In the genomic region with DNA sequence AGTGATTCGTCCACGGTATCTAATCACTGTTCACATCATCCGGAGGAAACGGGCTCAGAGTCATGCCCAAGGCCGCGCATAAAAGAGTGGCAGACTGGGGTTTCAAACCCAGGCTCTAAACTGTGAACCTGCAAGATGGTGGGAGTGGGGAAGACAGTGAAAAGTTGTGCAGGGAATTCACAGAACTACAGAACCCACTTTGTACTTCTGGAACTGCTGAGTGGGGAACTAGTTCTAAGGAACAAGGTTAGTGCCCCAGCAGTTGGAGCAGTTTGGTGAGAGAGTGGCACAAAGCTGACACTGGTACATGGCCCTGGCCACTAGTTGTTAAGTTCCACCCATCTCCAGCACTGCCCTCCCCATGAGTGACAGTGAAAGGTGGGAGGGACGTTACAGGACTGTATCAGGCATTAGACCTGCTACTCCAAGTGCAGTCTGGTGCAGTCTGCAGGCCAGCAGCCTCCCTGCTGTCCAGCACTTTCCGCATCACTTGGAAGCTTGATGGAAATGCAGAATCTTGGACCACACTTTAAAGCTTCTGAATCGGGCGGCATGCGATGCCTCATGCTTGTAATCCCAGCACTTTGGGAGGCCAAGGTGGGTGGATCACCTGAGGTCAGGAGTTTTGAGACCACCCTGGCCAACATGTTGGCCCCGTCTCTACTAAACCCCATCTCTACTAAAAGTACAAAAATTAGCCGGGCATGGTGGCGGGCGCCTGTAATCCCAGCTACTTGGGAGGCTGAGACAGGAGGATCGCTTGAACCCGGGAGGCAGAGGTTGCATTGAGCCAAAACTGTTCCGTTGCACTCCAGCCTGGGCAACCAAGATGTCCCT, we compare ENCODE assay signal across 1 cellular context.
A peak's percentile ranks its signal among the peaks of the same experiment; 100 is the strongest.
TF ChIP-seq lines count a peak whose summit lies in the region.

No MANE protein-coding gene starts in this region.

TF ChIP-seq in HepG2, 621 proteins besides CTCF, POLR2A, EP300 and RAD21 (continued from another document and continues in another):
- peak; percentile 80; the same call in 1 of the 2 replicates for TF ChIP-seq HNF1B (CRISPR knock-in tag; IDR thresholded peaks at IDR 0.05)
- no peak; the same call in 1 of the 2 replicates for TF ChIP-seq ESRRA (CRISPR knock-in tag; IDR thresholded peaks at IDR 0.05; ENCODE audit: low read depth)
- no peak for TF ChIP-seq ZMYM4 (CRISPR knock-in tag; IDR thresholded peaks at IDR 0.05)
- TF ChIP-seq EHMT2 (IDR thresholded peaks at IDR 0.05; ENCODE audit: borderline replicate concordance, low read depth, low read length), result no peak
- TF ChIP-seq SRSF1 (optimal IDR thresholded peaks at IDR 0.05; ENCODE audit: low read depth, low read length), result peak; percentile 1
- no peak for TF ChIP-seq ZC3H13 (CRISPR knock-in tag; IDR thresholded peaks at IDR 0.05)
- no peak for TF ChIP-seq MIER3 (CRISPR knock-in tag; IDR thresholded peaks at IDR 0.05; ENCODE audit: borderline replicate concordance)
- TF ChIP-seq NR3C1 (CRISPR knock-in tag; IDR thresholded peaks at IDR 0.05), result no peak
- no peak for TF ChIP-seq TAF15 (IDR thresholded peaks at IDR 0.05; ENCODE audit: low read depth, low read length, poor library complexity, severe bottlenecking)
- TF ChIP-seq ATF7 (IDR thresholded peaks at IDR 0.05), result no peak
- no peak; the same call in 1 of the 2 replicates for TF ChIP-seq ATF7 (CRISPR knock-in tag; IDR thresholded peaks at IDR 0.05)
- TF ChIP-seq MZF1 (CRISPR knock-in tag; IDR thresholded peaks at IDR 0.05; ENCODE audit: borderline replicate concordance), result no peak
- no peak for TF ChIP-seq ZSCAN22 (CRISPR knock-in tag; IDR thresholded peaks at IDR 0.05)
- TF ChIP-seq SALL1 (CRISPR knock-in tag; IDR thresholded peaks at IDR 0.05), result peak; percentile 57; the same call in 1 of the 2 replicates
- TF ChIP-seq STAT5B (CRISPR knock-in tag; IDR thresholded peaks at IDR 0.05), result no peak
- TF ChIP-seq SCMH1 (CRISPR knock-in tag; IDR thresholded peaks at IDR 0.05; ENCODE audit: borderline replicate concordance), result no peak
- no peak for TF ChIP-seq ZNF496 (CRISPR knock-in tag; IDR thresholded peaks at IDR 0.05; ENCODE audit: insufficient replicate concordance)
- TF ChIP-seq NCOA5 (CRISPR knock-in tag; IDR thresholded peaks at IDR 0.05), result no peak
- TF ChIP-seq, protein P1, sequence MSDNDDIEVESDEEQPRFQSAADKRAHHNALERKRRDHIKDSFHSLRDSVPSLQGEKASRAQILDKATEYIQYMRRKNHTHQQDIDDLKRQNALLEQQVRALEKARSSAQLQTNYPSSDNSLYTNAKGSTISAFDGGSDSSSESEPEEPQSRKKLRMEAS (IDR thresholded peaks at IDR 0.05), result no peak
- 0 out of 2 replicates have a peak, but pooled peaks have one; percentile 6 for TF ChIP-seq ZBTB33 (CRISPR knock-in tag; IDR thresholded peaks at IDR 0.05)
- TF ChIP-seq, protein P2, sequence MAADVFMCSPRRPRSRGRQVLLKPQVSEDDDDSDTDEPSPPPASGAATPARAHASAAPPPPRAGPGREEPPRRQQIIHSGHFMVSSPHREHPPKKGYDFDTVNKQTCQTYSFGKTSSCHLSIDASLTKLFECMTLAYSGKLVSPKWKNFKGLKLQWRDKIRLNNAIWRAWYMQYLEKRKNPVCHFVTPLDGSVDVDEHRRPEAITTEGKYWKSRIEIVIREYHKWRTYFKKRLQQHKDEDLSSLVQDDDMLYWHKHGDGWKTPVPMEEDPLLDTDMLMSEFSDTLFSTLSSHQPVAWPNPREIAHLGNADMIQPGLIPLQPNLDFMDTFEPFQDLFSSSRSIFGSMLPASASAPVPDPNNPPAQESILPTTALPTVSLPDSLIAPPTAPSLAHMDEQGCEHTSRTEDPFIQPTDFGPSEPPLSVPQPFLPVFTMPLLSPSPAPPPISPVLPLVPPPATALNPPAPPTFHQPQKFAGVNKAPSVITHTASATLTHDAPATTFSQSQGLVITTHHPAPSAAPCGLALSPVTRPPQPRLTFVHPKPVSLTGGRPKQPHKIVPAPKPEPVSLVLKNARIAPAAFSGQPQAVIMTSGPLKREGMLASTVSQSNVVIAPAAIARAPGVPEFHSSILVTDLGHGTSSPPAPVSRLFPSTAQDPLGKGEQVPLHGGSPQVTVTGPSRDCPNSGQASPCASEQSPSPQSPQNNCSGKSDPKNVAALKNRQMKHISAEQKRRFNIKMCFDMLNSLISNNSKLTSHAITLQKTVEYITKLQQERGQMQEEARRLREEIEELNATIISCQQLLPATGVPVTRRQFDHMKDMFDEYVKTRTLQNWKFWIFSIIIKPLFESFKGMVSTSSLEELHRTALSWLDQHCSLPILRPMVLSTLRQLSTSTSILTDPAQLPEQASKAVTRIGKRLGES (CRISPR knock-in tag; IDR thresholded peaks at IDR 0.05; ENCODE audit: borderline replicate concordance), result no peak
- TF ChIP-seq, protein P3, sequence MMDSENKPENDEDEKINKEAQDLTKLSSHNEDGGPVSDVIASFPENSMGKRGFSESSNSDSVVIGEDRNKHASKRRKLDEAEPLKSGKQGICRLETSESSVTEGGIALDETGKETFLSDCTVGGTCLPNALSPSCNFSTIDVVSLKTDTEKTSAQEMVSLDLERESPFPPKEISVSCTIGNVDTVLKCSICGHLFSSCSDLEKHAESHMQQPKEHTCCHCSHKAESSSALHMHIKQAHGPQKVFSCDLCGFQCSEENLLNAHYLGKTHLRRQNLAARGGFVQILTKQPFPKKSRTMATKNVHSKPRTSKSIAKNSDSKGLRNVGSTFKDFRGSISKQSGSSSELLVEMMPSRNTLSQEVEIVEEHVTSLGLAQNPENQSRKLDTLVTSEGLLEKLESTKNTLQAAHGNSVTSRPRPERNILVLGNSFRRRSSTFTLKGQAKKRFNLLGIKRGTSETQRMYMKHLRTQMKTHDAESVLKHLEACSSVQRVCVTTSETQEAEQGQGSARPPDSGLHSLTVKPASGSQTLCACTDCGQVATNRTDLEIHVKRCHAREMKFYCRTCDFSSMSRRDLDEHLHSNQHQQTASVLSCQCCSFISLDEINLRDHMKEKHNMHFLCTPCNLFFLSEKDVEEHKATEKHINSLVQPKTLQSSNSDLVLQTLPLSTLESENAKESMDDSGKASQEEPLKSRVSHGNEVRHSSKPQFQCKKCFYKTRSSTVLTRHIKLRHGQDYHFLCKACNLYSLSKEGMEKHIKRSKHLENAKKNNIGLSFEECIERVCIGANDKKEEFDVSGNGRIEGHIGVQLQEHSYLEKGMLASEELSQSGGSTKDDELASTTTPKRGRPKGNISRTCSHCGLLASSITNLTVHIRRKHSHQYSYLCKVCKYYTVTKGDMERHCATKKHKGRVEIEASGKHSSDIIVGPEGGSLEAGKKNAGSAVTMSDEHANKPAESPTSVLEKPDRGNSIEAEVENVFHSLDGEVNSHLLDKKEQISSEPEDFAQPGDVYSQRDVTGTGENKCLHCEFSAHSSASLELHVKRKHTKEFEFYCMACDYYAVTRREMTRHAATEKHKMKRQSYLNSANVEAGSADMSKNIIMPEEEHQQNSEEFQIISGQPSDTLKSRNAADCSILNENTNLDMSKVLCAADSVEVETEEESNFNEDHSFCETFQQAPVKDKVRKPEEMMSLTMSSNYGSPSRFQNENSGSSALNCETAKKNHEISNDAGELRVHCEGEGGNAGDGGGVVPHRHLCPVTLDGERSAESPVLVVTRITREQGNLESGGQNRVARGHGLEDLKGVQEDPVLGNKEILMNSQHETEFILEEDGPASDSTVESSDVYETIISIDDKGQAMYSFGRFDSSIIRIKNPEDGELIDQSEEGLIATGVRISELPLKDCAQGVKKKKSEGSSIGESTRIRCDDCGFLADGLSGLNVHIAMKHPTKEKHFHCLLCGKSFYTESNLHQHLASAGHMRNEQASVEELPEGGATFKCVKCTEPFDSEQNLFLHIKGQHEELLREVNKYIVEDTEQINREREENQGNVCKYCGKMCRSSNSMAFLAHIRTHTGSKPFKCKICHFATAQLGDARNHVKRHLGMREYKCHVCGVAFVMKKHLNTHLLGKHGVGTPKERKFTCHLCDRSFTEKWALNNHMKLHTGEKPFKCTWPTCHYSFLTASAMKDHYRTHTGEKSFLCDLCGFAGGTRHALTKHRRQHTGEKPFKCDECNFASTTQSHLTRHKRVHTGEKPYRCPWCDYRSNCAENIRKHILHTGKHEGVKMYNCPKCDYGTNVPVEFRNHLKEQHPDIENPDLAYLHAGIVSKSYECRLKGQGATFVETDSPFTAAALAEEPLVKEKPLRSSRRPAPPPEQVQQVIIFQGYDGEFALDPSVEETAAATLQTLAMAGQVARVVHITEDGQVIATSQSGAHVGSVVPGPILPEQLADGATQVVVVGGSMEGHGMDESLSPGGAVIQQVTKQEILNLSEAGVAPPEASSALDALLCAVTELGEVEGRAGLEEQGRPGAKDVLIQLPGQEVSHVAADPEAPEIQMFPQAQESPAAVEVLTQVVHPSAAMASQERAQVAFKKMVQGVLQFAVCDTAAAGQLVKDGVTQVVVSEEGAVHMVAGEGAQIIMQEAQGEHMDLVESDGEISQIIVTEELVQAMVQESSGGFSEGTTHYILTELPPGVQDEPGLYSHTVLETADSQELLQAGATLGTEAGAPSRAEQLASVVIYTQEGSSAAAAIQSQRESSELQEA (CRISPR knock-in tag; IDR thresholded peaks at IDR 0.05; ENCODE audit: not compliant biosample characterization), result no peak
- no peak for TF ChIP-seq HMG20B (CRISPR knock-in tag; conservative IDR thresholded peaks at IDR 0.05)
- no peak for TF ChIP-seq DMAP1 (CRISPR knock-in tag; IDR thresholded peaks at IDR 0.05)
- no peak; the same call in 1 of the 2 replicates for TF ChIP-seq RFX1 (IDR thresholded peaks at IDR 0.05)
- TF ChIP-seq ZNF839 (CRISPR knock-in tag; IDR thresholded peaks at IDR 0.05; ENCODE audit: borderline replicate concordance), result no peak
- TF ChIP-seq, protein P4, sequence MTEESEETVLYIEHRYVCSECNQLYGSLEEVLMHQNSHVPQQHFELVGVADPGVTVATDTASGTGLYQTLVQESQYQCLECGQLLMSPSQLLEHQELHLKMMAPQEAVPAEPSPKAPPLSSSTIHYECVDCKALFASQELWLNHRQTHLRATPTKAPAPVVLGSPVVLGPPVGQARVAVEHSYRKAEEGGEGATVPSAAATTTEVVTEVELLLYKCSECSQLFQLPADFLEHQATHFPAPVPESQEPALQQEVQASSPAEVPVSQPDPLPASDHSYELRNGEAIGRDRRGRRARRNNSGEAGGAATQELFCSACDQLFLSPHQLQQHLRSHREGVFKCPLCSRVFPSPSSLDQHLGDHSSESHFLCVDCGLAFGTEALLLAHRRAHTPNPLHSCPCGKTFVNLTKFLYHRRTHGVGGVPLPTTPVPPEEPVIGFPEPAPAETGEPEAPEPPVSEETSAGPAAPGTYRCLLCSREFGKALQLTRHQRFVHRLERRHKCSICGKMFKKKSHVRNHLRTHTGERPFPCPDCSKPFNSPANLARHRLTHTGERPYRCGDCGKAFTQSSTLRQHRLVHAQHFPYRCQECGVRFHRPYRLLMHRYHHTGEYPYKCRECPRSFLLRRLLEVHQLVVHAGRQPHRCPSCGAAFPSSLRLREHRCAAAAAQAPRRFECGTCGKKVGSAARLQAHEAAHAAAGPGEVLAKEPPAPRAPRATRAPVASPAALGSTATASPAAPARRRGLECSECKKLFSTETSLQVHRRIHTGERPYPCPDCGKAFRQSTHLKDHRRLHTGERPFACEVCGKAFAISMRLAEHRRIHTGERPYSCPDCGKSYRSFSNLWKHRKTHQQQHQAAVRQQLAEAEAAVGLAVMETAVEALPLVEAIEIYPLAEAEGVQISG (CRISPR knock-in tag; IDR thresholded peaks at IDR 0.05), result peak; percentile 50
- peak; percentile 87 for TF ChIP-seq BORCS8-MEF2B (CRISPR knock-in tag; IDR thresholded peaks at IDR 0.05)
- TF ChIP-seq HINFP (CRISPR knock-in tag; IDR thresholded peaks at IDR 0.05; ENCODE audit: low read depth), result 0 out of 2 replicates have a peak, but pooled peaks have one; percentile 38
- TF ChIP-seq ZNF343 (CRISPR knock-in tag; IDR thresholded peaks at IDR 0.05), result peak; percentile 19; the same call in 1 of the 2 replicates
- TF ChIP-seq MXI1 (IDR thresholded peaks at IDR 0.05; ENCODE audit: borderline replicate concordance, low read depth, low read length), result peak; percentile 67; the same call in 1 of the 3 replicates
- TF ChIP-seq ZNF652 (CRISPR knock-in tag; IDR thresholded peaks at IDR 0.05; ENCODE audit: borderline replicate concordance, low read depth), result no peak
- TF ChIP-seq SSRP1 (CRISPR knock-in tag; IDR thresholded peaks at IDR 0.05), result peak; percentile 49
- TF ChIP-seq AHR (CRISPR knock-in tag; IDR thresholded peaks at IDR 0.05), result no peak
- TF ChIP-seq ZNF883 (CRISPR knock-in tag; IDR thresholded peaks at IDR 0.05; ENCODE audit: not compliant biosample characterization), result peak; percentile 72
- TF ChIP-seq TBX2 (CRISPR knock-in tag; IDR thresholded peaks at IDR 0.05; ENCODE audit: borderline replicate concordance), result no peak; the same call in 1 of the 2 replicates
- no peak for TF ChIP-seq NCOR1 (IDR thresholded peaks at IDR 0.05; ENCODE audit: borderline replicate concordance, low read length)
- TF ChIP-seq ZNF619 (CRISPR knock-in tag; IDR thresholded peaks at IDR 0.05), result no peak
- TF ChIP-seq IRF2 (CRISPR knock-in tag; IDR thresholded peaks at IDR 0.05), result peak; percentile 61; the same call in 1 of the 2 replicates
